Comparison of ENCODE assay signal across 1 cellular context in the genomic region with DNA sequence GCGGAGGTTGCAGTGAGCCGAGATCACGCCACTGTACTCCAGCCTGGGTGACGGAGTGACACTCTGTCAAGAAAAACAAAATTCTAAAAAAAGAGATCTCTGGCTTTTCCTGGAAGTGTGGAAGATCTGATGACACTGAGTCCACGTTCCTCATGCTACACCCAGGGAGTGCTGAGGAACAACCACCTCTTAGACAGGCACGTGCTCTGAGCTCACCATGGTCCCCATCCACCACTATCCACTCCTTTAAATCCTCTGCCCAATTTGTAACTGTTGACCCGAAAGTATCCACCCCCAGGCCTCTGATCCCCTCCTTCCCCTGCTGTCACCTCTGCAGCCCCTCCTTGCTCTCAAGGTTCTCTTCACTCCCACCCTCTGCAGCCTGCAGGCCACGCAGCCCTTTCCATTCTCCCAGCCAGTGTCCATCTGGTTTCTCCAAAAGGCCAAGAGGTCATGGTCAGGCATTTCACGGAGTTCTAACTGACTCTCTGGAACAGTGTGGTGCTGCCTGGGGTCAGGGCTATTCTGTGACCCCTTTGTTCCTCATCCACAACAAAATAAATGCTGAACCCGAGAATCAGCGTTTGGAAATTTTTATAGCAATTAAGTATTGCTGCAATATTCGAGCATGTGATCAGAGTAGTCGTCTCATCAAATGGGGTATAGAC.
TF ChIP-seq lines count a peak whose summit lies in the region.

No MANE protein-coding gene starts in this region.

TF ChIP-seq in H1, 55 proteins besides CTCF, POLR2A, EP300 and RAD21 (continued from another document):
- TF ChIP-seq, protein P1, sequence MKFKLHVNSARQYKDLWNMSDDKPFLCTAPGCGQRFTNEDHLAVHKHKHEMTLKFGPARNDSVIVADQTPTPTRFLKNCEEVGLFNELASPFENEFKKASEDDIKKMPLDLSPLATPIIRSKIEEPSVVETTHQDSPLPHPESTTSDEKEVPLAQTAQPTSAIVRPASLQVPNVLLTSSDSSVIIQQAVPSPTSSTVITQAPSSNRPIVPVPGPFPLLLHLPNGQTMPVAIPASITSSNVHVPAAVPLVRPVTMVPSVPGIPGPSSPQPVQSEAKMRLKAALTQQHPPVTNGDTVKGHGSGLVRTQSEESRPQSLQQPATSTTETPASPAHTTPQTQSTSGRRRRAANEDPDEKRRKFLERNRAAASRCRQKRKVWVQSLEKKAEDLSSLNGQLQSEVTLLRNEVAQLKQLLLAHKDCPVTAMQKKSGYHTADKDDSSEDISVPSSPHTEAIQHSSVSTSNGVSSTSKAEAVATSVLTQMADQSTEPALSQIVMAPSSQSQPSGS (IDR thresholded peaks at IDR 0.05; ENCODE audit: low read length): no peak
- no peak for TF ChIP-seq RBBP5 (IDR thresholded peaks at IDR 0.05; ENCODE audit: borderline replicate concordance, low read depth, low read length)
- no peak for TF ChIP-seq EGR1 (IDR thresholded peaks at IDR 0.05; ENCODE audit: borderline replicate concordance, low read depth, low read length)
- TF ChIP-seq, protein P2, sequence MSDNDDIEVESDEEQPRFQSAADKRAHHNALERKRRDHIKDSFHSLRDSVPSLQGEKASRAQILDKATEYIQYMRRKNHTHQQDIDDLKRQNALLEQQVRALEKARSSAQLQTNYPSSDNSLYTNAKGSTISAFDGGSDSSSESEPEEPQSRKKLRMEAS (IDR thresholded peaks at IDR 0.05): no peak
- TF ChIP-seq CHD2 (IDR thresholded peaks at IDR 0.05; ENCODE audit: low read length): no peak
- no peak for TF ChIP-seq KDM5A (IDR thresholded peaks at IDR 0.05; ENCODE audit: low read length)
- no peak for TF ChIP-seq MAFK (IDR thresholded peaks at IDR 0.05; ENCODE audit: low read depth, low read length)
- no peak for TF ChIP-seq CHD1 (IDR thresholded peaks at IDR 0.05; ENCODE audit: low read depth, low read length)
- no peak for TF ChIP-seq HDAC2 (IDR thresholded peaks at IDR 0.05; ENCODE audit: borderline replicate concordance in 1 of 2, low read depth in 2 of 2, low read length in 2 of 2)
